Comparison of ENCODE assay signal across 8 cellular contexts in the genomic region with DNA sequence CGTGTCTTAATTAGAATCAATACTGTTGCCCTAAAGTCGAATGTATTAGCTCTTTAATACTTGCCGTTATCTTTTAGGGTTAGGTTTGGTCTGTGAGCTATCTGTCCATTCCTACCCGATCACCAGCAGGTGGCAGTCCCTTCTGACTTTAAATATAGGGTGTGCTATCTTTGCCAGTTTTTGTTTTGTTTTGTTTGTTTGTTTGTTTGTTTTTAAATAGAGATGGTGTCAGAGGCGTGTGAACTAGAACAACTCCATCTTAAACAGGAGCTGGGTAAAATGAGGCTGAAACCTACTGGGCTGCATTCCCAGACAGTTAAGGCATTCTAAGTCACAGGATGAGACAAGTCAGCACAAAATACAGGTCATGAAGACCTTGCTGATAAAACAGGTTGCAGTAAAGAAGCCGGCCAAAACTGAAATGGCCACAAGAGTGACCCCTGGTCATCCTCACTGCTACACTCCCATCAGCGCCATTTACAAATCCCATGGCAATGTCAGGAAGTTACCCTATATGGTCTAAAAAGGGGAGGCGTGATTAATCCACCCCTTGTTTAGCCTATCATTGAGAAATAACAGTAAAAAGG. TPM values are rescaled to one million over a fixed set of nuclear protein-coding genes. Genes with fewer than 3 reads are reported as not detected.
DNase-seq lines count a peak whose midpoint lies in the region; ATAC-seq and TF ChIP-seq lines count a peak whose summit lies in the region.

No MANE protein-coding gene starts in this region.

- H3K9me3 ChIP-seq in PC-9 (ENCODE audit: insufficient read depth, low read depth), result no peaks in the 10 kb centered on the region
- no peaks in the 10 kb centered on the region for H3K9me3 ChIP-seq in osteoblast (ENCODE audit: low read depth, low read length)

- H3K4me1 Mint-ChIP-seq in activated naive CD4-positive, alpha-beta T cell treated with anti-CD3 and anti-CD28 coated beads, Interleukin-2, amount 10 ng/mL, durations not matched to agents 7 days and 5 days, result peaks cover 45% of the 10 kb centered on the region

- CTCF ChIA-PET in PC-9 (lab: Charles Lee), result interaction anchor here (0.5 to 2.4 kb wide), 10 partner anchors 17 to 1059 kb away, joined by 3 to 12 read pairs (median 4); no protein-coding TSS in a partner anchor
- CTCF ChIA-PET in activated naive CD4-positive, alpha-beta T cell treated with anti-CD3 and anti-CD28 coated beads, Interleukin-2, amount 10 ng/mL, durations not matched to agents 7 days and 5 days (lab: Charles Lee), result interaction anchor here (0.5 to 4.5 kb wide), 21 partner anchors 9 to 630 kb away, joined by 3 to 52 read pairs (median 4); partner anchors contain the start of genes DAZAP2 and SLC11A2

- H3K4me3 ChIP-seq in GM08714 (ENCODE audit: low read length) (peak overlapping the region; percentile 90), PC-9 (peak overlapping the region; percentile 88), osteoblast (ENCODE audit: insufficient read depth, low read length) (peak overlapping the region; percentile 96)

- POLR2A ChIA-PET in PC-9 (lab: Charles Lee; ENCODE audit: unreplicated experiment), result interaction anchor here (0.6 to 0.8 kb wide), 4 partner anchors 49 to 317 kb away, joined by 4 to 8 read pairs (median 5); a partner anchor contains a TSS

- H3K27ac ChIP-seq in PC-9, result peak overlapping the region; percentile 92; the same call in 1 of the 2 replicates
- H3K27ac ChIP-seq in osteoblast (ENCODE audit: low read depth, low read length), result no peak overlapping the region

- peak overlapping the region; percentile 91 for H3K4me3 Mint-ChIP-seq in activated naive CD4-positive, alpha-beta T cell treated with anti-CD3 and anti-CD28 coated beads, Interleukin-2, amount 10 ng/mL, durations not matched to agents 7 days and 5 days

- H3K4me2 ChIP-seq in PC-9 (peak overlapping the region; percentile 91), osteoblast (ENCODE audit: insufficient read depth, low read length) (peak overlapping the region; percentile 83)

- H3F3A ChIP-seq in PC-9 (ENCODE audit: insufficient read depth, low read depth), result peaks cover 17% of the 10 kb centered on the region; the same call in 1 of the 2 replicates

- H3K27me3 ChIP-seq in PC-9 (ENCODE audit: insufficient read depth, low read depth) (no peaks in the 10 kb centered on the region), osteoblast (ENCODE audit: insufficient read depth, low read length) (no peaks in the 10 kb centered on the region)

- DNase-seq in PC-9 (peak in 1 of 2 experiments; percentile 50), germinal center (ENCODE audit: low spot score) (peak; percentile 77), osteoblast (ENCODE audit: insufficient read length, low spot score, missing footprints) (peak; percentile 91), middle frontal gyrus (ENCODE audit: extremely low spot score, low spot score) (no peak)
- DNase-seq in activated naive CD4-positive, alpha-beta T cell treated with anti-CD3 and anti-CD28 coated beads, Interleukin-2, amount 10 ng/mL, durations not matched to agents 7 days and 5 days, result peak; percentile 72

- BruUV-seq in PC-9 (replicated peaks; lab: Mats Ljungman, UMichigan), result TSS peak; percentile 44

- 0 out of 2 replicates have a peak, but pooled peaks cover 5% of the 10 kb centered on the region for H3K36me3 ChIP-seq in PC-9 (ENCODE audit: low read depth)
- peaks cover 4% of the 10 kb centered on the region for H3K36me3 ChIP-seq in osteoblast (ENCODE audit: insufficient read depth, low read length)

- H3K36me3 Mint-ChIP-seq in activated naive CD4-positive, alpha-beta T cell treated with anti-CD3 and anti-CD28 coated beads, Interleukin-2, amount 10 ng/mL, durations not matched to agents 7 days and 5 days, result peaks cover 20% of the 10 kb centered on the region

- TF ChIP-seq CTCF in PC-9 (conservative IDR thresholded peaks at IDR 0.05), result peak; percentile 82
- peak; percentile 69 for TF ChIP-seq CTCF in osteoblast (IDR thresholded peaks at IDR 0.05; ENCODE audit: extremely low read depth, low read depth, low read length)

- peaks cover 78% of the 10 kb centered on the region for H3K79me2 ChIP-seq in PC-9 (ENCODE audit: low read depth)
- H3K79me2 ChIP-seq in osteoblast (ENCODE audit: insufficient read depth, low read length), result peaks cover 62% of the 10 kb centered on the region

- intact Hi-C loops in PC-9 (cut with micrococcal nuclease; ENCODE audit: unreplicated experiment), result loop anchor here (2.0 to 10.0 kb wide), 6 partner anchors 21 to 579 kb away; partner anchors contain the start of gene CELA1

- peak overlapping the region; percentile 97 for H3K27ac Mint-ChIP-seq in activated naive CD4-positive, alpha-beta T cell treated with anti-CD3 and anti-CD28 coated beads, Interleukin-2, amount 10 ng/mL, durations not matched to agents 7 days and 5 days

- H4K20me1 ChIP-seq in PC-9 (ENCODE audit: insufficient read depth), result peaks cover 10% of the 10 kb centered on the region
- H4K20me1 ChIP-seq in osteoblast (ENCODE audit: insufficient read depth, low read length), result peaks cover 17% of the 10 kb centered on the region

- no peak overlapping the region for H2AFZ ChIP-seq in PC-9
- no peak overlapping the region for H2AFZ ChIP-seq in osteoblast (ENCODE audit: low read length)

- no peaks in the 10 kb centered on the region for H3K9me2 ChIP-seq in PC-9 (ENCODE audit: insufficient read depth)

- H3K4me1 ChIP-seq in PC-9 (replicated peaks; ENCODE audit: insufficient read depth) (peaks cover 31% of the 10 kb centered on the region), osteoblast (ENCODE audit: insufficient read depth, low read length) (peaks cover 14% of the 10 kb centered on the region)

- peaks cover 5% of the 10 kb centered on the region for H3K27me3 Mint-ChIP-seq in activated naive CD4-positive, alpha-beta T cell treated with anti-CD3 and anti-CD28 coated beads, Interleukin-2, amount 10 ng/mL, durations not matched to agents 7 days and 5 days

- ATAC-seq in HG03571 (IDR thresholded peaks at IDR 0.05; ENCODE audit: unreplicated experiment) (peak; percentile 37), HG03342 (IDR thresholded peaks at IDR 0.05; ENCODE audit: unreplicated experiment) (no peak)

- H3K9me3 Mint-ChIP-seq in activated naive CD4-positive, alpha-beta T cell treated with anti-CD3 and anti-CD28 coated beads, Interleukin-2, amount 10 ng/mL, durations not matched to agents 7 days and 5 days, result peaks cover 3% of the 10 kb centered on the region

RNA-seq across cellular contexts. Expression of gene ATF1, which starts 1.5 kb away (rescaled TPM):
- total RNA-seq in PC-9 (2021) (29.8 and 37.9 TPM in 2 replicates), osteoblast (24.2 and 29.0 TPM in 2 replicates)
